In genomic region chr2:109482371-109482841, GRCh38 we compare ENCODE assay signal across 20 cellular contexts.
DNase-seq lines count a peak whose midpoint lies in the region; ATAC-seq and TF ChIP-seq lines count a peak whose summit lies in the region.
"Had no signal": no experiment of that assay in that cellular context is flagged by ENCODE, and none has a peak within 500 bp of the region (broad histone marks: within the 10 kb centered on the region; RNA-seq: fewer than 3 reads in every experiment).

No MANE protein-coding gene starts in this region.

- TF ChIP-seq CTCF in ascending aorta (IDR thresholded peaks at IDR 0.05): no peak

- DNase-seq in G401 (ENCODE audit: low spot score) (peak; percentile 50), ascending aorta (ENCODE audit: low spot score in 2 of 2) (no peak), left ventricle myocardium superior (no peak), pulmonary artery endothelial cell (ENCODE audit: low read depth, low spot score) (peak; percentile 43), immature natural killer cell (no peak), EL (no peak)
- DNase-seq: activated CD4-positive, alpha-beta T cell treated with anti-CD3 and anti-CD28 coated beads, Interleukin-2, amount 10 ng/mL, durations not matched to agents 24 days and 14 days; activated naive CD4-positive, alpha-beta T cell treated with anti-CD3 and anti-CD28 coated beads for 36 hours; Calu3; effector CD4-positive, alpha-beta T cell; HFFc6; midbrain; NCI-H1092; small intestine; T-helper 2 cell had no signal

- H3K36me3 Mint-ChIP-seq in immature natural killer cell: no peaks in the 10 kb centered on the region
- no peaks in the 10 kb centered on the region for H3K36me3 Mint-ChIP-seq in stimulated activated memory B cell treated with anti-CD40 and anti-IgM and Interleukin-4, amounts not matched to agents 10 μg/mL and 1 μg/mL and 100 μg/mL, for 72 hours
- H3K36me3 Mint-ChIP-seq: stimulated activated effector memory CD8-positive, alpha-beta T cell treated with anti-CD3 and anti-CD28 coated beads, Interleukin-12 subunit alpha, Interleukin-12 subunit beta, amount 100 ng/mL, for 72 hours had no signal

- intact Hi-C loops in ascending aorta (cut with DNase I) (loop anchor here (2.0 to 10.0 kb wide), 2 partner anchors 26 to 158 kb away; no protein-coding TSS in a partner anchor), left ventricle myocardium superior (cut with micrococcal nuclease) (no loop called here)

- H3K27ac ChIP-seq in ascending aorta: peak overlapping the region; percentile 66 to 72
- H3K27ac ChIP-seq: uterus had no signal

- peaks cover 5 to 8% (median 6%) of the 10 kb centered on the region in 3 donors for H3K27me3 Mint-ChIP-seq in immature natural killer cell (ENCODE audit: low read depth in 3 of 3)
- peaks cover 26% of the 10 kb centered on the region for H3K27me3 Mint-ChIP-seq in stimulated activated memory B cell treated with anti-CD40 and anti-IgM and Interleukin-4, amounts not matched to agents 10 μg/mL and 1 μg/mL and 100 μg/mL, for 72 hours

- no peaks in the 10 kb centered on the region for H3K9me3 Mint-ChIP-seq in immature natural killer cell
- H3K9me3 Mint-ChIP-seq in stimulated activated memory B cell treated with anti-CD40 and anti-IgM and Interleukin-4, amounts not matched to agents 10 μg/mL and 1 μg/mL and 100 μg/mL, for 72 hours: no peaks in the 10 kb centered on the region
- H3K9me3 Mint-ChIP-seq: activated CD4-positive, alpha-beta T cell treated with anti-CD3 and anti-CD28 coated beads, Interleukin-2, amount 10 ng/mL, durations not matched to agents 24 days and 14 days; activated naive CD4-positive, alpha-beta T cell treated with anti-CD3 and anti-CD28 coated beads for 36 hours; HFFc6; stimulated activated effector memory CD8-positive, alpha-beta T cell treated with anti-CD3 and anti-CD28 coated beads, Interleukin-12 subunit alpha, Interleukin-12 subunit beta, amount 100 ng/mL, for 72 hours had no signal

- peaks cover 3 to 7% of the 10 kb centered on the region in 2 donors for H3K4me1 Mint-ChIP-seq in immature natural killer cell
- H3K4me1 Mint-ChIP-seq in stimulated activated memory B cell treated with anti-CD40 and anti-IgM and Interleukin-4, amounts not matched to agents 10 μg/mL and 1 μg/mL and 100 μg/mL, for 72 hours: no peaks in the 10 kb centered on the region
- H3K4me1 Mint-ChIP-seq: activated CD4-positive, alpha-beta T cell treated with anti-CD3 and anti-CD28 coated beads, Interleukin-2, amount 10 ng/mL, durations not matched to agents 24 days and 14 days; stimulated activated effector memory CD8-positive, alpha-beta T cell treated with anti-CD3 and anti-CD28 coated beads, Interleukin-12 subunit alpha, Interleukin-12 subunit beta, amount 100 ng/mL, for 72 hours had no signal

- H3K27ac Mint-ChIP-seq in immature natural killer cell: no peak overlapping the region
- no peak overlapping the region for H3K27ac Mint-ChIP-seq in stimulated activated memory B cell treated with anti-CD40 and anti-IgM and Interleukin-4, amounts not matched to agents 10 μg/mL and 1 μg/mL and 100 μg/mL, for 72 hours
- H3K27ac Mint-ChIP-seq: activated CD4-positive, alpha-beta T cell treated with anti-CD3 and anti-CD28 coated beads, Interleukin-2, amount 10 ng/mL, durations not matched to agents 24 days and 14 days; activated naive CD4-positive, alpha-beta T cell treated with anti-CD3 and anti-CD28 coated beads for 36 hours; HFFc6; stimulated activated effector memory CD8-positive, alpha-beta T cell treated with anti-CD3 and anti-CD28 coated beads, Interleukin-12 subunit alpha, Interleukin-12 subunit beta, amount 100 ng/mL, for 72 hours had no signal

- H3K4me1 ChIP-seq in ascending aorta: peaks cover 16 to 39% of the 10 kb centered on the region in 2 donors

- in situ Hi-C loops in G401 (cut with HindIII; ENCODE audit: low sequenced_read_pairs): no loop called here

- no peak overlapping the region for H3K4me3 Mint-ChIP-seq in immature natural killer cell
- no peak overlapping the region for H3K4me3 Mint-ChIP-seq in stimulated activated memory B cell treated with anti-CD40 and anti-IgM and Interleukin-4, amounts not matched to agents 10 μg/mL and 1 μg/mL and 100 μg/mL, for 72 hours
- H3K4me3 Mint-ChIP-seq: activated CD4-positive, alpha-beta T cell treated with anti-CD3 and anti-CD28 coated beads, Interleukin-2, amount 10 ng/mL, durations not matched to agents 24 days and 14 days; activated naive CD4-positive, alpha-beta T cell treated with anti-CD3 and anti-CD28 coated beads for 36 hours; HFFc6; stimulated activated effector memory CD8-positive, alpha-beta T cell treated with anti-CD3 and anti-CD28 coated beads, Interleukin-12 subunit alpha, Interleukin-12 subunit beta, amount 100 ng/mL, for 72 hours had no signal

- peak; percentile 52 for ATAC-seq in left ventricle myocardium superior
- no peak for ATAC-seq in GM19023 (IDR thresholded peaks at IDR 0.05; ENCODE audit: unreplicated experiment)
- ATAC-seq in stimulated activated memory B cell treated with anti-CD40 and anti-IgM and Interleukin-4, amounts not matched to agents 10 μg/mL and 1 μg/mL and 100 μg/mL, for 72 hours: no peak
- ATAC-seq: K562; stimulated activated effector memory CD8-positive, alpha-beta T cell treated with anti-CD3 and anti-CD28 coated beads, Interleukin-12 subunit alpha, Interleukin-12 subunit beta, amount 100 ng/mL, for 72 hours had no signal

- H3K36me3 ChIP-seq in ascending aorta: no peaks in the 10 kb centered on the region
- H3K36me3 ChIP-seq: uterus had no signal

- no peaks in the 10 kb centered on the region for H3K27me3 ChIP-seq in ascending aorta
- H3K27me3 ChIP-seq: uterus had no signal

- no peaks in the 10 kb centered on the region for H3K9me3 ChIP-seq in ascending aorta
- H3K9me3 ChIP-seq: uterus had no signal

- no peak overlapping the region for H3K4me3 ChIP-seq in ascending aorta
- H3K4me3 ChIP-seq: K562, uterus had no signal

Comparison
In these comparisons a context has a peak if more than half of its experiments do, and no peak if none do; other contexts are left out.
1. DNase-seq: peak in G401 (single experiment) and pulmonary artery endothelial cell (single experiment); none in ascending aorta (0 of 2), left ventricle myocardium superior (single experiment), immature natural killer cell (0 of 3) and EL (single experiment).